1 cellular context compared by ENCODE assay signal in genomic region chr15:31352911-31353811, GRCh38.
TF ChIP-seq lines count a peak whose summit lies in the region.

No MANE protein-coding gene starts in this region.

TF ChIP-seq in GM12878, 131 proteins besides CTCF, POLR2A, EP300 and RAD21 (continued from another document and continues in another):
- TF ChIP-seq ZNF592 (IDR thresholded peaks at IDR 0.05) (0 out of 2 replicates have a peak, but pooled peaks have one; percentile 80), GABPA (IDR thresholded peaks at IDR 0.05; ENCODE audit: low read depth) (no peak), SMC3 (IDR thresholded peaks at IDR 0.05; ENCODE audit: borderline replicate concordance, low read length) (no peak; the same call in 1 of the 2 replicates), FOXM1 (IDR thresholded peaks at IDR 0.05; ENCODE audit: low read depth, low read length) (peak; percentile 37), ATF7 (IDR thresholded peaks at IDR 0.05; ENCODE audit: low read depth) (peak; percentile 86), SREBF2 (IDR thresholded peaks at IDR 0.05; ENCODE audit: low read length) (no peak), PRDM15 (CRISPR knock-in tag; IDR thresholded peaks at IDR 0.05) (no peak), RB1 (IDR thresholded peaks at IDR 0.05; ENCODE audit: borderline replicate concordance) (no peak), ASH2L (IDR thresholded peaks at IDR 0.05; ENCODE audit: borderline replicate concordance, low read depth) (no peak), PML (IDR thresholded peaks at IDR 0.05; ENCODE audit: low read length) (no peak), CHD1 (IDR thresholded peaks at IDR 0.05; ENCODE audit: low read depth, low read length) (no peak), RFX5 (IDR thresholded peaks at IDR 0.05; ENCODE audit: low read depth, low read length) (no peak), EZH2 (IDR thresholded peaks at IDR 0.05; ENCODE audit: borderline replicate concordance, control insufficient read depth, low read depth, low read length) (no peak), WRNIP1 (IDR thresholded peaks at IDR 0.05; ENCODE audit: borderline replicate concordance, low read depth, low read length) (no peak), FOXK2 (IDR thresholded peaks at IDR 0.05) (peak; percentile 82), BRCA1 (IDR thresholded peaks at IDR 0.05; ENCODE audit: low read depth, low read length) (no peak), E2F8 (IDR thresholded peaks at IDR 0.05; ENCODE audit: low read depth, partially characterized antibody) (peak; percentile 10), EED (IDR thresholded peaks at IDR 0.05; ENCODE audit: low read depth) (peak; percentile 86), ZBTB4 (CRISPR knock-in tag; IDR thresholded peaks at IDR 0.05) (no peak), ATF2 (IDR thresholded peaks at IDR 0.05; ENCODE audit: low read length) (peak; percentile 48; the same call in 1 of the 2 replicates), HSF1 (IDR thresholded peaks at IDR 0.05; ENCODE audit: low read depth, low read length) (no peak), ZNF207 (IDR thresholded peaks at IDR 0.05; ENCODE audit: borderline replicate concordance) (no peak), ZSCAN29 (IDR thresholded peaks at IDR 0.05) (no peak), HDGF (IDR thresholded peaks at IDR 0.05) (peak; percentile 58; the same call in 1 of the 2 replicates), NFIC (IDR thresholded peaks at IDR 0.05; ENCODE audit: low read depth, low read length) (peak; percentile 70), IRF4 (IDR thresholded peaks at IDR 0.05; ENCODE audit: low read depth, low read length) (no peak), SPI1 (IDR thresholded peaks at IDR 0.05; ENCODE audit: borderline replicate concordance, insufficient read depth, low read depth, low read length) (peak; percentile 83), BCL3 (IDR thresholded peaks at IDR 0.05; ENCODE audit: borderline replicate concordance, insufficient read depth, low read depth, low read length, poor library complexity, severe bottlenecking) (peak; percentile 46), NFXL1 (IDR thresholded peaks at IDR 0.05; ENCODE audit: borderline replicate concordance) (no peak), LARP7 (IDR thresholded peaks at IDR 0.05) (peak; percentile 79; the same call in 1 of the 2 replicates), SIX5 (IDR thresholded peaks at IDR 0.05; ENCODE audit: low read depth, low read length, severe bottlenecking) (no peak), ZNF217 (IDR thresholded peaks at IDR 0.05) (peak; percentile 90), IKZF2 (IDR thresholded peaks at IDR 0.05) (peak; percentile 94; a peak in 3 of 4 replicates), MXI1 (IDR thresholded peaks at IDR 0.05; ENCODE audit: low read depth, low read length) (peak; percentile 79), IKZF1 (conservative IDR thresholded peaks at IDR 0.05) (peak; percentile 94), MTA2 (IDR thresholded peaks at IDR 0.05; ENCODE audit: low read depth) (peak; percentile 85), MEF2B (IDR thresholded peaks at IDR 0.05; ENCODE audit: partially characterized antibody, poor library complexity, severe bottlenecking) (peak; percentile 90), RELB (IDR thresholded peaks at IDR 0.05; ENCODE audit: low read depth) (peak; percentile 96), KLF5 (IDR thresholded peaks at IDR 0.05; ENCODE audit: partially characterized antibody) (no peak), CREM (IDR thresholded peaks at IDR 0.05; ENCODE audit: low read depth) (peak; percentile 66; the same call in 1 of the 2 replicates), STAT3 (IDR thresholded peaks at IDR 0.05; ENCODE audit: low read depth, low read length) (no peak), HCFC1 (IDR thresholded peaks at IDR 0.05; ENCODE audit: low read length) (no peak), MTA3 (IDR thresholded peaks at IDR 0.05; ENCODE audit: borderline replicate concordance, low read length) (no peak)
